10 cellular contexts compared by ENCODE assay signal in the genomic region with DNA sequence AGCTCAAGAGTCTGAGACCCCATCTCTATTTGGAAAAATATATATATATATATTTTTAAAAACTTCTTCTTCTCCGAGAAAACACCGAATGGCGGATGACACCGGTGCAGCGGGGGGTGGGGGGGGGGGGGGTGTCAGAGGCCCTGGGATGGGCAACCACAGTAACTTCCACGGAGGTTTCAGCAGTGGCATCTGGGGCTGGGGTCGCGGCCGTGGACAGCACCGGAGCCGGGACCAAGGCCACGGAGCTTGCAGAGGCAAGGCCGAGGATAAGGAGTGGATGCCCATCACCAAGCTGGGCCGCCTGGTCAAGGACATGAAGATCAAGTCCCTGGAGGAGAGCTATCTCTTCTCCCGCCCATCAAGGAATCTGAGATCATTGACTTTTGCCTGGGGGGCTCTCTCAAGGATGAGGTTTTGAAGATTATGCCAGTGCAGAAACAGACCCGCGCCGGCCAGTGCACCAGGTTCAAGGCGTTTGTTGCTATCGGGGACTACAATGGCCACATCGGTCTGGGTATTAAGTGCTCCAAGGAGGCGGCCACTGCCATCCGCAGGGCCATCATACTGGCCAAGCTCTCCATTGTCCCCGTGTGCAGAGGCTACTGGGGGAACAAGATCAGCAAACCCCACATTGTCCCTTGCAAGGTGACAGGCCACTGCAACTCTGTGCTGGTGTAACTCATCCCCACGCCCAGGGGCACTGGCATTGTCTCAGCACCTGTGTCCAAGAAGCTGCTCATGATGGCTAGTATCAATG.
"Had no signal": no experiment of that assay in that cellular context is flagged by ENCODE, and none has a peak within 500 bp of the region (broad histone marks: within the 10 kb centered on the region; RNA-seq: fewer than 3 reads in every experiment).

No MANE protein-coding gene starts in this region.

- H3K4me1 Mint-ChIP-seq: GM23338 had no signal

- ATAC-seq: GM23338, HCT116 had no signal

- FAIRE-seq: H1, H54 had no signal

- H3K9me3 Mint-ChIP-seq: GM23338, H9, HFFc6 had no signal

- H3K27ac Mint-ChIP-seq: GM23338, H9, HFFc6 had no signal

- DNase-seq: GM23248, GOT3, H7, H9, HCEC 1CT, HFFc6 had no signal

- H3K4me3 Mint-ChIP-seq: GM23338, H9, HFFc6 had no signal
